1 cellular context compared by ENCODE assay signal in genomic region chr1:207241164-207241934, GRCh38.
A peak's percentile ranks its signal among the peaks of the same experiment; 100 is the strongest.
TF ChIP-seq lines count a peak whose summit lies in the region.

No MANE protein-coding gene starts in this region.

TF ChIP-seq in HepG2, 621 proteins besides CTCF, POLR2A, EP300 and RAD21 (continued from another document and continues in another):
- TF ChIP-seq PRDM10 (CRISPR knock-in tag; IDR thresholded peaks at IDR 0.05; ENCODE audit: low read depth): peak; percentile 58
- no peak for TF ChIP-seq PRDM4 (CRISPR knock-in tag; IDR thresholded peaks at IDR 0.05; ENCODE audit: borderline replicate concordance)
- TF ChIP-seq MTF1 (CRISPR knock-in tag; IDR thresholded peaks at IDR 0.05): no peak
- peak; percentile 78 for TF ChIP-seq RARA (CRISPR knock-in tag; IDR thresholded peaks at IDR 0.05)
- no peak for TF ChIP-seq PHF5A (CRISPR knock-in tag; IDR thresholded peaks at IDR 0.05; ENCODE audit: low read depth, unreplicated experiment)
- TF ChIP-seq, protein P1, sequence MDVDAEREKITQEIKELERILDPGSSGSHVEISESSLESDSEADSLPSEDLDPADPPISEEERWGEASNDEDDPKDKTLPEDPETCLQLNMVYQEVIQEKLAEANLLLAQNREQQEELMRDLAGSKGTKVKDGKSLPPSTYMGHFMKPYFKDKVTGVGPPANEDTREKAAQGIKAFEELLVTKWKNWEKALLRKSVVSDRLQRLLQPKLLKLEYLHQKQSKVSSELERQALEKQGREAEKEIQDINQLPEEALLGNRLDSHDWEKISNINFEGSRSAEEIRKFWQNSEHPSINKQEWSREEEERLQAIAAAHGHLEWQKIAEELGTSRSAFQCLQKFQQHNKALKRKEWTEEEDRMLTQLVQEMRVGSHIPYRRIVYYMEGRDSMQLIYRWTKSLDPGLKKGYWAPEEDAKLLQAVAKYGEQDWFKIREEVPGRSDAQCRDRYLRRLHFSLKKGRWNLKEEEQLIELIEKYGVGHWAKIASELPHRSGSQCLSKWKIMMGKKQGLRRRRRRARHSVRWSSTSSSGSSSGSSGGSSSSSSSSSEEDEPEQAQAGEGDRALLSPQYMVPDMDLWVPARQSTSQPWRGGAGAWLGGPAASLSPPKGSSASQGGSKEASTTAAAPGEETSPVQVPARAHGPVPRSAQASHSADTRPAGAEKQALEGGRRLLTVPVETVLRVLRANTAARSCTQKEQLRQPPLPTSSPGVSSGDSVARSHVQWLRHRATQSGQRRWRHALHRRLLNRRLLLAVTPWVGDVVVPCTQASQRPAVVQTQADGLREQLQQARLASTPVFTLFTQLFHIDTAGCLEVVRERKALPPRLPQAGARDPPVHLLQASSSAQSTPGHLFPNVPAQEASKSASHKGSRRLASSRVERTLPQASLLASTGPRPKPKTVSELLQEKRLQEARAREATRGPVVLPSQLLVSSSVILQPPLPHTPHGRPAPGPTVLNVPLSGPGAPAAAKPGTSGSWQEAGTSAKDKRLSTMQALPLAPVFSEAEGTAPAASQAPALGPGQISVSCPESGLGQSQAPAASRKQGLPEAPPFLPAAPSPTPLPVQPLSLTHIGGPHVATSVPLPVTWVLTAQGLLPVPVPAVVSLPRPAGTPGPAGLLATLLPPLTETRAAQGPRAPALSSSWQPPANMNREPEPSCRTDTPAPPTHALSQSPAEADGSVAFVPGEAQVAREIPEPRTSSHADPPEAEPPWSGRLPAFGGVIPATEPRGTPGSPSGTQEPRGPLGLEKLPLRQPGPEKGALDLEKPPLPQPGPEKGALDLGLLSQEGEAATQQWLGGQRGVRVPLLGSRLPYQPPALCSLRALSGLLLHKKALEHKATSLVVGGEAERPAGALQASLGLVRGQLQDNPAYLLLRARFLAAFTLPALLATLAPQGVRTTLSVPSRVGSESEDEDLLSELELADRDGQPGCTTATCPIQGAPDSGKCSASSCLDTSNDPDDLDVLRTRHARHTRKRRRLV (CRISPR knock-in tag; IDR thresholded peaks at IDR 0.05): no peak
- TF ChIP-seq ZFX (CRISPR knock-in tag; IDR thresholded peaks at IDR 0.05; ENCODE audit: low read depth): peak; percentile 83
- peak; percentile 84 for TF ChIP-seq RXRB (CRISPR knock-in tag; IDR thresholded peaks at IDR 0.05; ENCODE audit: borderline replicate concordance)
- TF ChIP-seq ZBTB20 (CRISPR knock-in tag; IDR thresholded peaks at IDR 0.05; ENCODE audit: borderline replicate concordance, low read depth): peak; percentile 68; the same call in 1 of the 2 replicates
- peak; percentile 85 for TF ChIP-seq FOXO1 (CRISPR knock-in tag; IDR thresholded peaks at IDR 0.05)
- peak; percentile 66 for TF ChIP-seq CEBPG (CRISPR knock-in tag; IDR thresholded peaks at IDR 0.05)
- TF ChIP-seq HOXA3 (CRISPR knock-in tag; IDR thresholded peaks at IDR 0.05): peak; percentile 64; the same call in 1 of the 2 replicates
- peak; percentile 44; the same call in 1 of the 2 replicates for TF ChIP-seq TFDP1 (CRISPR knock-in tag; IDR thresholded peaks at IDR 0.05; ENCODE audit: borderline replicate concordance)
- TF ChIP-seq, protein P2, sequence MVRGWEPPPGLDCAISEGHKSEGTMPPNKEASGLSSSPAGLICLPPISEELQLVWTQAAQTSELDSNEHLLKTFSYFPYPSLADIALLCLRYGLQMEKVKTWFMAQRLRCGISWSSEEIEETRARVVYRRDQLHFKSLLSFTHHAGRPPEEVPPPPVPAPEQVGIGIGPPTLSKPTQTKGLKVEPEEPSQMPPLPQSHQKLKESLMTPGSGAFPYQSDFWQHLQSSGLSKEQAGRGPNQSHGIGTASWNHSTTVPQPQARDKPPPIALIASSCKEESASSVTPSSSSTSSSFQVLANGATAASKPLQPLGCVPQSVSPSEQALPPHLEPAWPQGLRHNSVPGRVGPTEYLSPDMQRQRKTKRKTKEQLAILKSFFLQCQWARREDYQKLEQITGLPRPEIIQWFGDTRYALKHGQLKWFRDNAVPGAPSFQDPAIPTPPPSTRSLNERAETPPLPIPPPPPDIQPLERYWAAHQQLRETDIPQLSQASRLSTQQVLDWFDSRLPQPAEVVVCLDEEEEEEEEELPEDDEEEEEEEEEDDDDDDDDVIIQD (CRISPR knock-in tag; IDR thresholded peaks at IDR 0.05; ENCODE audit: low read depth): peak; percentile 78; the same call in 1 of the 2 replicates
- TF ChIP-seq NR2C2 (CRISPR knock-in tag; IDR thresholded peaks at IDR 0.05; ENCODE audit: borderline replicate concordance): peak; percentile 53; the same call in 1 of the 2 replicates
- TF ChIP-seq, protein P3, sequence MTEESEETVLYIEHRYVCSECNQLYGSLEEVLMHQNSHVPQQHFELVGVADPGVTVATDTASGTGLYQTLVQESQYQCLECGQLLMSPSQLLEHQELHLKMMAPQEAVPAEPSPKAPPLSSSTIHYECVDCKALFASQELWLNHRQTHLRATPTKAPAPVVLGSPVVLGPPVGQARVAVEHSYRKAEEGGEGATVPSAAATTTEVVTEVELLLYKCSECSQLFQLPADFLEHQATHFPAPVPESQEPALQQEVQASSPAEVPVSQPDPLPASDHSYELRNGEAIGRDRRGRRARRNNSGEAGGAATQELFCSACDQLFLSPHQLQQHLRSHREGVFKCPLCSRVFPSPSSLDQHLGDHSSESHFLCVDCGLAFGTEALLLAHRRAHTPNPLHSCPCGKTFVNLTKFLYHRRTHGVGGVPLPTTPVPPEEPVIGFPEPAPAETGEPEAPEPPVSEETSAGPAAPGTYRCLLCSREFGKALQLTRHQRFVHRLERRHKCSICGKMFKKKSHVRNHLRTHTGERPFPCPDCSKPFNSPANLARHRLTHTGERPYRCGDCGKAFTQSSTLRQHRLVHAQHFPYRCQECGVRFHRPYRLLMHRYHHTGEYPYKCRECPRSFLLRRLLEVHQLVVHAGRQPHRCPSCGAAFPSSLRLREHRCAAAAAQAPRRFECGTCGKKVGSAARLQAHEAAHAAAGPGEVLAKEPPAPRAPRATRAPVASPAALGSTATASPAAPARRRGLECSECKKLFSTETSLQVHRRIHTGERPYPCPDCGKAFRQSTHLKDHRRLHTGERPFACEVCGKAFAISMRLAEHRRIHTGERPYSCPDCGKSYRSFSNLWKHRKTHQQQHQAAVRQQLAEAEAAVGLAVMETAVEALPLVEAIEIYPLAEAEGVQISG (CRISPR knock-in tag; IDR thresholded peaks at IDR 0.05): peak; percentile 20; the same call in 1 of the 2 replicates
- TF ChIP-seq KDM6A (CRISPR knock-in tag; IDR thresholded peaks at IDR 0.05; ENCODE audit: low read depth): peak; percentile 79
- TF ChIP-seq ZNF414 (CRISPR knock-in tag; IDR thresholded peaks at IDR 0.05): 0 out of 2 replicates have a peak, but pooled peaks have one; percentile 38
- TF ChIP-seq ZNF292 (CRISPR knock-in tag; IDR thresholded peaks at IDR 0.05; ENCODE audit: borderline replicate concordance, low read depth): peak; percentile 78; the same call in 1 of the 2 replicates
- TF ChIP-seq, protein P4, sequence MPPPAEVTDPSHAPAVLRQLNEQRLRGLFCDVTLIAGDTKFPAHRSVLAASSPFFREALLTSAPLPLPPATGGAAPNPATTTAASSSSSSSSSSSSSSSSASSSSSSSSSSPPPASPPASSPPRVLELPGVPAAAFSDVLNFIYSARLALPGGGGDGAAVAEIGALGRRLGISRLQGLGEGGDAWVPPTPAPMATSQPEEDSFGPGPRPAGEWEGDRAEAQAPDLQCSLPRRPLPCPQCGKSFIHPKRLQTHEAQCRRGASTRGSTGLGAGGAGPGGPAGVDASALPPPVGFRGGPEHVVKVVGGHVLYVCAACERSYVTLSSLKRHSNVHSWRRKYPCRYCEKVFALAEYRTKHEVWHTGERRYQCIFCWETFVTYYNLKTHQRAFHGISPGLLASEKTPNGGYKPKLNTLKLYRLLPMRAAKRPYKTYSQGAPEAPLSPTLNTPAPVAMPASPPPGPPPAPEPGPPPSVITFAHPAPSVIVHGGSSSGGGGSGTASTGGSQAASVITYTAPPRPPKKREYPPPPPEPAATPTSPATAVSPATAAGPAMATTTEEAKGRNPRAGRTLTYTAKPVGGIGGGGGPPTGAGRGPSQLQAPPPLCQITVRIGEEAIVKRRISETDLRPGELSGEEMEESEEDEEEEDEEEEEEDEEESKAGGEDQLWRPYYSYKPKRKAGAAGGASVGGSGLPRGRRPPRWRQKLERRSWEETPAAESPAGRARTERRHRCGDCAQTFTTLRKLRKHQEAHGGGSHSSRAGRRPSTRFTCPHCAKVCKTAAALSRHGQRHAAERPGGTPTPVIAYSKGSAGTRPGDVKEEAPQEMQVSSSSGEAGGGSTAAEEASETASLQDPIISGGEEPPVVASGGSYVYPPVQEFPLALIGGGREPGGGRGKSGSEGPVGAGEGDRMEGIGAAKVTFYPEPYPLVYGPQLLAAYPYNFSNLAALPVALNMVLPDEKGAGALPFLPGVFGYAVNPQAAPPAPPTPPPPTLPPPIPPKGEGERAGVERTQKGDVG (CRISPR knock-in tag; IDR thresholded peaks at IDR 0.05; ENCODE audit: borderline replicate concordance): no peak
- TF ChIP-seq, protein P5, sequence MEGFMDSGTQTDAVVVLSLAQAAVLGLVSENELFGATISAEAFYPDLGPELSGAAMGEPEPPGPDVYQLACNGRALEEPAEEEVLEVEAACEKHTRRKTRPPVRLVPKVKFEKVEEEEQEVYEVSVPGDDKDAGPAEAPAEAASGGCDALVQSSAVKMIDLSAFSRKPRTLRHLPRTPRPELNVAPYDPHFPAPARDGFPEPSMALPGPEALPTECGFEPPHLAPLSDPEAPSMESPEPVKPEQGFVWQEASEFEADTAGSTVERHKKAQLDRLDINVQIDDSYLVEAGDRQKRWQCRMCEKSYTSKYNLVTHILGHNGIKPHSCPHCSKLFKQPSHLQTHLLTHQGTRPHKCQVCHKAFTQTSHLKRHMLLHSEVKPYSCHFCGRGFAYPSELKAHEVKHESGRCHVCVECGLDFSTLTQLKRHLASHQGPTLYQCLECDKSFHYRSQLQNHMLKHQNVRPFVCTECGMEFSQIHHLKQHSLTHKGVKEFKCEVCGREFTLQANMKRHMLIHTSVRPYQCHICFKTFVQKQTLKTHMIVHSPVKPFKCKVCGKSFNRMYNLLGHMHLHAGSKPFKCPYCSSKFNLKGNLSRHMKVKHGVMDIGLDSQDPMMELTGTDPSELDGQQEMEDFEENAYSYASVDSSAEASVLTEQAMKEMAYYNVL (CRISPR knock-in tag; IDR thresholded peaks at IDR 0.05; ENCODE audit: borderline replicate concordance): peak; percentile 68; the same call in 1 of the 2 replicates
- no peak; the same call in 1 of the 2 replicates for TF ChIP-seq MTF2 (CRISPR knock-in tag; IDR thresholded peaks at IDR 0.05; ENCODE audit: borderline replicate concordance)
- no peak for TF ChIP-seq ZNF605 (CRISPR knock-in tag; IDR thresholded peaks at IDR 0.05)
- no peak for TF ChIP-seq ZFP90 (CRISPR knock-in tag; IDR thresholded peaks at IDR 0.05; ENCODE audit: borderline replicate concordance)
- TF ChIP-seq MXI1 (IDR thresholded peaks at IDR 0.05; ENCODE audit: borderline replicate concordance, low read depth, low read length): 0 out of 3 replicates have a peak, but pooled peaks have one; percentile 45
- 0 out of 2 replicates have a peak, but pooled peaks have one; percentile 39 for TF ChIP-seq ZBTB7B (CRISPR knock-in tag; IDR thresholded peaks at IDR 0.05)
- peak; percentile 73 for TF ChIP-seq ZMYM4 (CRISPR knock-in tag; IDR thresholded peaks at IDR 0.05)
- TF ChIP-seq NFATC3 (CRISPR knock-in tag; IDR thresholded peaks at IDR 0.05): no peak
- TF ChIP-seq HDAC2 (CRISPR knock-in tag; IDR thresholded peaks at IDR 0.05): peak; percentile 59; the same call in 1 of the 2 replicates
